In genomic region chr17:19648475-19649406, GRCh38 we compare ENCODE assay signal across 8 cellular contexts. TPM values are rescaled to one million over a fixed set of nuclear protein-coding genes. Genes with fewer than 3 reads are reported as not detected.
DNase-seq lines count a peak whose midpoint lies in the region; ATAC-seq, FAIRE-seq and TF ChIP-seq lines count a peak whose summit lies in the region.

ALDH3A2 (plus strand) TSS chr17:19648751; CDS start chr17:19648972, 221 bp downstream.

- peaks cover 10 to 11% of the 10 kb centered on the region in 2 donors for H3K4me1 ChIP-seq in small intestine (ENCODE audit: control insufficient read depth in 2 of 2, insufficient read depth in 1 of 2, low read depth in 1 of 2, low read length in 1 of 2)

- H3K4me3 Mint-ChIP-seq in WTC11 = peak within 1 kb of the TSS; percentile 92

- TF ChIP-seq CTCF in AG09309 (IDR thresholded peaks at IDR 0.05; ENCODE audit: control insufficient read depth, insufficient read depth, low read depth, low read length, missing control alignments) = peak; percentile 31
- TF ChIP-seq CTCF in WTC11 (IDR thresholded peaks at IDR 0.05) = no peak
- TF ChIP-seq CTCF in bronchial epithelial cell (IDR thresholded peaks at IDR 0.05; ENCODE audit: insufficient read depth, low read length, severe bottlenecking) = no peak

- 0 to 1% (median 0%) methylated on average over 67 to 73 of the region's 73 CpGs for WGBS in small intestine, 3 donors

- H3K27me3 ChIP-seq in bronchial epithelial cell (ENCODE audit: control insufficient read depth, insufficient read depth, low read length) (no peaks in the 10 kb centered on the region), small intestine (ENCODE audit: control insufficient read depth in 2 of 2, insufficient read depth in 2 of 2, low read length in 2 of 2) (no peaks in the 10 kb centered on the region)

- ATAC-seq in GM18909 (IDR thresholded peaks at IDR 0.05; ENCODE audit: poor library complexity, unreplicated experiment) (peak; percentile 94), HG03159 (IDR thresholded peaks at IDR 0.05; ENCODE audit: unreplicated experiment) (peak; percentile 86), WTC11 (peak; percentile 83)

- no peaks in the 10 kb centered on the region for H3K9me3 ChIP-seq in small intestine (ENCODE audit: control insufficient read depth, low read depth)

- POLR2A ChIA-PET in WTC11 (lab: Charles Lee) = interaction anchor here (0.6 to 2.5 kb wide), 11 partner anchors 11 to 286 kb away, joined by 3 to 14 read pairs (median 4); partner anchors contain the start of genes B9D1, MAPK7, SLC47A1 and ULK2

- peaks cover 3% of the 10 kb centered on the region for H3K36me3 ChIP-seq in bronchial epithelial cell (ENCODE audit: control insufficient read depth, insufficient read depth, low read length)
- H3K36me3 ChIP-seq in small intestine (ENCODE audit: control insufficient read depth in 2 of 2, insufficient read depth in 2 of 2, low read length in 2 of 2) = peaks cover 0 to 3% of the 10 kb centered on the region in 2 donors

- H3K27ac ChIP-seq in small intestine (ENCODE audit: low read depth in 1 of 2, low read length in 1 of 2) = peak within 1 kb of the TSS; percentile 84 to 98

- peak within 1 kb of the TSS; percentile 84 for H3K27ac Mint-ChIP-seq in WTC11

- H3K4me3 ChIP-seq in AG09309 (ENCODE audit: control insufficient read depth, low read depth, low read length) = peak within 1 kb of the TSS; percentile 98
- H3K4me3 ChIP-seq in bronchial epithelial cell (ENCODE audit: low read depth, low read length) = peak within 1 kb of the TSS; percentile 88
- H3K4me3 ChIP-seq in small intestine (ENCODE audit: low read depth in 1 of 2, low read length in 2 of 2) = peak within 1 kb of the TSS; percentile 62 to 75

- H3K27me3 Mint-ChIP-seq in WTC11 (ENCODE audit: low read depth) = peaks cover 8% of the 10 kb centered on the region

- H3K4me1 Mint-ChIP-seq in WTC11 = peaks cover 58% of the 10 kb centered on the region

- DNase-seq in AG09309 (ENCODE audit: low read depth) (peak; percentile 49), NCI-H2227 treated with DMSO at 0.1 percent for 48 hours (lab: John Stamatoyannopoulos, UW) (peak; percentile 75), WTC11 (ENCODE audit: low spot score) (peak; percentile 89), bronchial epithelial cell (ENCODE audit: low read depth) (peak; percentile 86), iPS-NIHi11 (ENCODE audit: low spot score) (peak; percentile 98), small intestine (peak; percentile 97)

- CTCF ChIA-PET in WTC11 (lab: Charles Lee) = interaction anchor here (0.5 to 4.2 kb wide), 33 partner anchors 11 to 327 kb away, joined by 3 to 42 read pairs (median 5); partner anchors contain the start of genes ALDH3A1, B9D1, MAPK7 and SLC47A1

- FAIRE-seq in bronchial epithelial cell (lab: Jason Lieb, UNC) (no peak), small intestine (lab: Jason Lieb, UNC) (no peak)

- peaks cover 25% of the 10 kb centered on the region for H3K36me3 Mint-ChIP-seq in WTC11

- H3K9me3 Mint-ChIP-seq in WTC11 = peaks cover 6% of the 10 kb centered on the region

TF ChIP-seq in WTC11, 78 proteins besides CTCF, POLR2A, EP300 and RAD21 (continues in another document):
- TF ChIP-seq NFE2L1 (CRISPR knock-in tag; IDR thresholded peaks at IDR 0.05) (peak; percentile 37; the same call in 1 of the 2 replicates), FOXP1 (CRISPR knock-in tag; IDR thresholded peaks at IDR 0.05; ENCODE audit: borderline replicate concordance) (peak; percentile 34; the same call in 1 of the 2 replicates), ZMAT4 (CRISPR knock-in tag; IDR thresholded peaks at IDR 0.05) (no peak), TEAD1 (CRISPR knock-in tag; IDR thresholded peaks at IDR 0.05) (peak; percentile 70; the same call in 1 of the 2 replicates), JUN (CRISPR knock-in tag; IDR thresholded peaks at IDR 0.05) (peak; percentile 40; the same call in 1 of the 2 replicates), GABPB1 (CRISPR knock-in tag; IDR thresholded peaks at IDR 0.05) (peak; percentile 86), SP1 (CRISPR knock-in tag; conservative IDR thresholded peaks at IDR 0.05) (peak; percentile 58; the same call in 1 of the 2 replicates), NR3C1 (CRISPR knock-in tag; conservative IDR thresholded peaks at IDR 0.05; ENCODE audit: low read depth) (peak; percentile 26; the same call in 1 of the 2 replicates), ZNF232 (CRISPR knock-in tag; IDR thresholded peaks at IDR 0.05) (0 out of 2 replicates have a peak, but pooled peaks have one; percentile 31), ZNF138 (CRISPR knock-in tag; conservative IDR thresholded peaks at IDR 0.05) (peak; percentile 88), ZNF423 (CRISPR knock-in tag; IDR thresholded peaks at IDR 0.05) (peak; percentile 91), CBFB (CRISPR knock-in tag; IDR thresholded peaks at IDR 0.05; ENCODE audit: low read depth) (peak; percentile 61; the same call in 1 of the 2 replicates), MYBL2 (CRISPR knock-in tag; IDR thresholded peaks at IDR 0.05) (peak; percentile 59; the same call in 1 of the 2 replicates), STAT6 (CRISPR knock-in tag; conservative IDR thresholded peaks at IDR 0.05; ENCODE audit: low read depth) (peak; percentile 78; the same call in 1 of the 2 replicates), TP53 (CRISPR knock-in tag; IDR thresholded peaks at IDR 0.05) (peak; percentile 84), PREB (CRISPR knock-in tag; IDR thresholded peaks at IDR 0.05; ENCODE audit: borderline replicate concordance) (no peak), MXD4 (CRISPR knock-in tag; IDR thresholded peaks at IDR 0.05; ENCODE audit: borderline replicate concordance) (no peak)
- TF ChIP-seq, protein P1, sequence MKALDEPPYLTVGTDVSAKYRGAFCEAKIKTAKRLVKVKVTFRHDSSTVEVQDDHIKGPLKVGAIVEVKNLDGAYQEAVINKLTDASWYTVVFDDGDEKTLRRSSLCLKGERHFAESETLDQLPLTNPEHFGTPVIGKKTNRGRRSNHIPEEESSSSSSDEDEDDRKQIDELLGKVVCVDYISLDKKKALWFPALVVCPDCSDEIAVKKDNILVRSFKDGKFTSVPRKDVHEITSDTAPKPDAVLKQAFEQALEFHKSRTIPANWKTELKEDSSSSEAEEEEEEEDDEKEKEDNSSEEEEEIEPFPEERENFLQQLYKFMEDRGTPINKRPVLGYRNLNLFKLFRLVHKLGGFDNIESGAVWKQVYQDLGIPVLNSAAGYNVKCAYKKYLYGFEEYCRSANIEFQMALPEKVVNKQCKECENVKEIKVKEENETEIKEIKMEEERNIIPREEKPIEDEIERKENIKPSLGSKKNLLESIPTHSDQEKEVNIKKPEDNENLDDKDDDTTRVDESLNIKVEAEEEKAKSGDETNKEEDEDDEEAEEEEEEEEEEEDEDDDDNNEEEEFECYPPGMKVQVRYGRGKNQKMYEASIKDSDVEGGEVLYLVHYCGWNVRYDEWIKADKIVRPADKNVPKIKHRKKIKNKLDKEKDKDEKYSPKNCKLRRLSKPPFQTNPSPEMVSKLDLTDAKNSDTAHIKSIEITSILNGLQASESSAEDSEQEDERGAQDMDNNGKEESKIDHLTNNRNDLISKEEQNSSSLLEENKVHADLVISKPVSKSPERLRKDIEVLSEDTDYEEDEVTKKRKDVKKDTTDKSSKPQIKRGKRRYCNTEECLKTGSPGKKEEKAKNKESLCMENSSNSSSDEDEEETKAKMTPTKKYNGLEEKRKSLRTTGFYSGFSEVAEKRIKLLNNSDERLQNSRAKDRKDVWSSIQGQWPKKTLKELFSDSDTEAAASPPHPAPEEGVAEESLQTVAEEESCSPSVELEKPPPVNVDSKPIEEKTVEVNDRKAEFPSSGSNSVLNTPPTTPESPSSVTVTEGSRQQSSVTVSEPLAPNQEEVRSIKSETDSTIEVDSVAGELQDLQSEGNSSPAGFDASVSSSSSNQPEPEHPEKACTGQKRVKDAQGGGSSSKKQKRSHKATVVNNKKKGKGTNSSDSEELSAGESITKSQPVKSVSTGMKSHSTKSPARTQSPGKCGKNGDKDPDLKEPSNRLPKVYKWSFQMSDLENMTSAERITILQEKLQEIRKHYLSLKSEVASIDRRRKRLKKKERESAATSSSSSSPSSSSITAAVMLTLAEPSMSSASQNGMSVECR (CRISPR knock-in tag; IDR thresholded peaks at IDR 0.05; ENCODE audit: borderline replicate concordance) = 0 out of 2 replicates have a peak, but pooled peaks have one; percentile 73

RNA-seq across cellular contexts. Expression of gene ALDH3A2, which starts in this region (rescaled TPM):
- total RNA-seq in WTC11 (2021) (68.5 to 84.3 TPM (median 80.6 TPM) in 3 replicates), bronchial epithelial cell (142 and 174 TPM in 2 replicates)
- polyA plus RNA-seq in small intestine = 100 to 1,000 TPM in 1 of 3 donors, 10 to 100 TPM in 2; 68.6 to 153 (median 72.8) TPM

Comparison
In these comparisons a context has a peak if more than half of its experiments do, and no peak if none do; other contexts are left out.
1. Peak in every context shown above with its lines: DNase-seq, ATAC-seq, H3K4me3 ChIP-seq and H3K27ac ChIP-seq.